ENCODE assay signal across 16 cellular contexts in genomic region chr1:112417985-112418607, GRCh38. TPM values are rescaled to one million over a fixed set of nuclear protein-coding genes. Genes with fewer than 3 reads are reported as not detected.
DNase-seq lines count a peak whose midpoint lies in the region; ATAC-seq, FAIRE-seq and TF ChIP-seq lines count a peak whose summit lies in the region.
"Had no signal": no experiment of that assay in that cellular context is flagged by ENCODE, and none has a peak within 500 bp of the region (broad histone marks: within the 10 kb centered on the region; RNA-seq: fewer than 3 reads in every experiment).

No MANE protein-coding gene starts in this region.

- H3K4me2 ChIP-seq in GM12878 (ENCODE audit: control insufficient read depth, insufficient read depth) = no peak overlapping the region
- no peak overlapping the region for H3K4me2 ChIP-seq in HepG2 (ENCODE audit: low read depth, low read length)
- H3K4me2 ChIP-seq: A549, GM23338 had no signal

- H4K20me1 ChIP-seq in GM12878 (ENCODE audit: control insufficient read depth, insufficient read depth) = no peaks in the 10 kb centered on the region
- H4K20me1 ChIP-seq in HepG2 (ENCODE audit: insufficient read depth, low read length) = no peaks in the 10 kb centered on the region

- RAD21 ChIA-PET in GM12878 (lab: Charles Lee; ENCODE audit: unreplicated experiment) = no interaction called here

- FAIRE-seq in GM12878 (lab: Jason Lieb, UNC) (no peak), HepG2 (lab: Jason Lieb, UNC) (no peak)
- FAIRE-seq: A549, GM18507 had no signal

- no peak for TF ChIP-seq EP300 in GM12878 (IDR thresholded peaks at IDR 0.05; ENCODE audit: borderline replicate concordance in 1 of 2, control insufficient read depth in 1 of 2, low read depth in 2 of 2, low read length in 2 of 2)
- no peak for TF ChIP-seq EP300 in HepG2 (IDR thresholded peaks at IDR 0.05; ENCODE audit: low read depth in 2 of 2, low read length in 2 of 2)
- no peak for TF ChIP-seq EP300 in HepG2 (CRISPR knock-in tag; IDR thresholded peaks at IDR 0.05; ENCODE audit: borderline replicate concordance)

- SMC1A ChIA-PET in GM12878 (lab: Charles Lee; ENCODE audit: uncharacterized antibody, unreplicated experiment) = interaction anchor here (1.4 to 1.5 kb wide), 2 partner anchors 8 to 18 kb away, joined by 3 to 4 read pairs; no protein-coding TSS in a partner anchor

- 52% methylated on average over 3 of the region's 3 CpGs for WGBS in GM12878 (ENCODE audit: insufficient coverage, insufficient replicate concordance, low lambda C conversion rate, missing lambda C conversion rate)
- 81% methylated on average over 3 of the region's 3 CpGs for WGBS in HepG2 (ENCODE audit: low lambda C conversion rate)

- H3K79me2 ChIP-seq in GM12878 (ENCODE audit: control insufficient read depth, insufficient read depth, low read length) = no peaks in the 10 kb centered on the region
- H3K79me2 ChIP-seq in HepG2 (ENCODE audit: insufficient read depth, low read length) = no peaks in the 10 kb centered on the region

- H3K9ac ChIP-seq in GM12878 (ENCODE audit: control insufficient read depth, insufficient read depth, low read length) (no peak overlapping the region), HepG2 (ENCODE audit: insufficient read depth, low read depth, low read length) (no peak overlapping the region)

- no peaks in the 10 kb centered on the region for H3K27me3 ChIP-seq in GM12878 (replicated peaks in 1 of 2; ENCODE audit: control insufficient read depth in 2 of 2, insufficient read depth in 2 of 2, low read length in 1 of 2)
- H3K27me3 ChIP-seq in HepG2 (ENCODE audit: control insufficient read depth in 1 of 2, insufficient read depth in 2 of 2, low read length in 2 of 2) = no peaks in the 10 kb centered on the region; a peak in 1 of 5 replicates
- H3K27me3 ChIP-seq: BE2C had no signal

- BruUV-seq in GM12878 (replicated peaks; lab: Mats Ljungman, UMichigan) (TSS peak; percentile 12), HepG2 (replicated peaks; lab: Mats Ljungman, UMichigan) (no TSS peak)

- intact Hi-C loops in GM12878 (cut with micrococcal nuclease; ENCODE audit: unreplicated experiment) (no loop called here), HepG2 (cut with micrococcal nuclease; ENCODE audit: unreplicated experiment) (no loop called here), left cardiac atrium (cut with DNase I) (no loop called here)

- TF ChIP-seq POLR2A in GM12878 (IDR thresholded peaks at IDR 0.05; ENCODE audit: low read depth, low read length) (no peak), HepG2 (IDR thresholded peaks at IDR 0.05; ENCODE audit: insufficient read depth in 1 of 2, low read depth in 2 of 2, low read length in 2 of 2) (no peak)

- CTCF ChIA-PET in GM12878 (lab: Yijun Ruan, JAX) = interaction anchor here (0.6 to 1.8 kb wide), 2 partner anchors 27 to 390 kb away, joined by 3 to 4 read pairs; no protein-coding TSS in a partner anchor
- CTCF ChIA-PET in HepG2 (lab: Yijun Ruan, JAX; ENCODE audit: low intra/inter-chr PET ratio, low total read pairs) = no interaction called here

- no peak for TF ChIP-seq RAD21 in GM12878 (IDR thresholded peaks at IDR 0.05; ENCODE audit: insufficient read depth, low read depth, low read length)
- no peak for TF ChIP-seq RAD21 in HepG2 (CRISPR knock-in tag; IDR thresholded peaks at IDR 0.05)

- H3K4me1 ChIP-seq in GM12878 (ENCODE audit: control insufficient read depth, insufficient read depth, low read length) = no peaks in the 10 kb centered on the region
- no peaks in the 10 kb centered on the region for H3K4me1 ChIP-seq in HepG2 (ENCODE audit: insufficient read depth, low read length)
- H3K4me1 ChIP-seq: A549, BE2C had no signal

- peak; percentile 19 for DNase-seq in NCI-H446 treated with DMSO at 0.1 percent for 48 hours (lab: John Stamatoyannopoulos, UW)
- no peak for DNase-seq in GM12878 (ENCODE audit: low read depth, low spot score)
- peak; percentile 45 for DNase-seq in fibroblast of the aortic adventitia (ENCODE audit: low read depth)
- DNase-seq in foreskin melanocyte = no peak
- DNase-seq in HepG2 (ENCODE audit: low spot score) = no peak
- DNase-seq in left cardiac atrium = no peak
- DNase-seq: BE2C; CD4-positive, alpha-beta memory T cell; DND-41; GF-D8; H7 had no signal

- H3K9me3 ChIP-seq in GM12878 (replicated peaks; ENCODE audit: control insufficient read depth, insufficient read depth, low read length) (no peaks in the 10 kb centered on the region), HepG2 (ENCODE audit: low read length) (no peaks in the 10 kb centered on the region)
- H3K9me3 ChIP-seq: A549, BE2C had no signal

- H2AFZ ChIP-seq in GM12878 (ENCODE audit: control insufficient read depth, low read depth, low read length) = no peak overlapping the region
- no peak overlapping the region for H2AFZ ChIP-seq in HepG2 (ENCODE audit: low read length)
- H2AFZ ChIP-seq: GM23338 had no signal

- in situ Hi-C loops in GM12878 (cut with MboI) = no loop called here
- in situ Hi-C loops in HepG2 (cut with HindIII; ENCODE audit: extremely low pct_ligation_motif_present, low pct_unique_long_range_greater_than_20kb) = no loop called here

- POLR2A ChIA-PET in GM12878 (lab: Charles Lee) = interaction anchor here (0.5 to 1.1 kb wide), 2 partner anchors 10 to 11 kb away, joined by 3 to 9 read pairs; no protein-coding TSS in a partner anchor
- POLR2A ChIA-PET in HepG2 (lab: Yijun Ruan, JAX) = no interaction called here

- ATAC-seq in GM12878 (no peak), HepG2 (no peak), left cardiac atrium (no peak), GM19397 (IDR thresholded peaks at IDR 0.05; ENCODE audit: unreplicated experiment) (no peak)
- ATAC-seq: A549, GM23338 had no signal

- H3K4me3 ChIP-seq in GM12878 (no peak overlapping the region), fibroblast of the aortic adventitia (ENCODE audit: low read depth, low read length) (no peak overlapping the region), HepG2 (replicated peaks in 1 of 3; ENCODE audit: insufficient read depth in 1 of 3, low read depth in 2 of 3, low read length in 3 of 3) (no peak overlapping the region)
- H3K4me3 ChIP-seq: A549, GM23338 had no signal

- H3K36me3 ChIP-seq in GM12878 (ENCODE audit: control insufficient read depth in 2 of 2, insufficient read depth in 2 of 2, low read length in 1 of 2) (no peaks in the 10 kb centered on the region; a peak in 2 of 4 replicates), HepG2 (replicated peaks in 1 of 2; ENCODE audit: control insufficient read depth in 1 of 2, insufficient read depth in 2 of 2, low read length in 2 of 2) (peaks cover 2 to 11% of the 10 kb centered on the region in 2 experiments; a peak in 2 of 5 replicates)

- no peak overlapping the region for H3K27ac ChIP-seq in GM12878 (ENCODE audit: control insufficient read depth, insufficient read depth)
- H3K27ac ChIP-seq in HepG2 (ENCODE audit: extremely low read length, insufficient read depth, low read length) = no peak overlapping the region
- H3K27ac ChIP-seq: A549, C4-2B had no signal

- TF ChIP-seq CTCF in GM12878 (IDR thresholded peaks at IDR 0.05 in 2 of 3, conservative IDR thresholded peaks at IDR 0.05 in 1 of 3; ENCODE audit: control insufficient read depth in 2 of 3, extremely low read depth in 1 of 3, insufficient read depth in 1 of 3, low read depth in 3 of 3, low read length in 3 of 3) (no peak), fibroblast of the aortic adventitia (IDR thresholded peaks at IDR 0.05; ENCODE audit: insufficient read depth, low read length) (no peak), HepG2 (CRISPR knock-in tag; IDR thresholded peaks at IDR 0.05) (no peak)

RNA-seq across cellular contexts. Expression of gene CTTNBP2NL, which starts 22.1 kb away (rescaled TPM):
- total RNA-seq in GM12878 (2013; cell fraction: nucleolus; rRNA removed) = 40.8 and 44.3 TPM in 2 replicates
- total RNA-seq in GM12878 (2014; rRNA removed) (3.8 and 4.9 TPM in 2 replicates), GM12878 (2014; rRNA removed; fragmentation: Illumina TruSeq; extraction: Trizol) (5.6 and 6.0 TPM in 2 replicates), GM12878 (2021) (10.7 and 11.3 TPM in 2 replicates), fibroblast of the aortic adventitia (ENCODE audit: low replicate concordance) (24.4 and 27.0 TPM in 2 replicates), HepG2 (2016; rRNA removed; fragmentation: Illumina TruSeq; extraction: Trizol) (4.1 and 6.1 TPM in 2 replicates), left cardiac atrium (10 to 100 TPM; 17.1 to 24.3 TPM)
- 1.3 TPM for polyA plus RNA-seq in GM12878 (2011; ENCODE audit: low read depth)
- polyA plus RNA-seq in GM12878 (2011; rRNA removed) (10.5 and 14.0 TPM in 2 replicates), GM12878 (2014; fragmentation: Illumina TruSeq; extraction: Trizol) (5.3 and 6.7 TPM in 2 replicates), GM12878 (2014; fragmentation: Nextera tagmentation; extraction: Ambion mirVana) (1 to 10 TPM; 2.1 to 5.7 TPM), GM12878 (2014; rRNA removed) (3.1 and 3.8 TPM in 2 replicates), GM12878 (2016; fragmentation: Nextera tagmentation; extraction: Ambion mirVana) (1 to 10 TPM; 5.5 to 6.7 TPM), HepG2 (2011; rRNA removed) (2.1 and 3.0 TPM in 2 replicates)
- 5.5 and 6.0 TPM in 2 replicates for polyA plus RNA-seq in GM12878 (2011; cell fraction: cytosol; rRNA removed)
- polyA plus RNA-seq in GM12878 (2011; cell fraction: nucleus; rRNA removed) = 8.7 and 9.3 TPM in 2 replicates
- polyA plus RNA-seq in GM12878 (2012) = 1.3 and 2.4 TPM in 2 replicates
- polyA minus RNA-seq in GM12878 (2011; rRNA and poly(A)+ RNA removed) = 24.1 and 27.1 TPM in 2 replicates
- polyA minus RNA-seq in GM12878 (2011; cell fraction: cytosol; rRNA and poly(A)+ RNA removed) = 5.7 and 8.7 TPM in 2 replicates
- polyA minus RNA-seq in GM12878 (2011; cell fraction: nucleus; rRNA and poly(A)+ RNA removed) = 16.0 and 23.5 TPM in 2 replicates
- total RNA-seq in HepG2 (2016; cell fraction: cytosol; rRNA removed; fragmentation: Illumina TruSeq; extraction: Trizol; ENCODE audit: low read depth) = 0.79 and 1.0 TPM in 2 replicates
- total RNA-seq in HepG2 (2016; cell fraction: insoluble cytoplasmic fraction; rRNA removed; fragmentation: Illumina TruSeq; extraction: Trizol) = 3.9 and 7.0 TPM in 2 replicates
- 2.7 and 3.0 TPM in 2 replicates for total RNA-seq in HepG2 (2016; cell fraction: membrane; rRNA removed; fragmentation: Illumina TruSeq; extraction: Trizol)
- 3.4 and 3.8 TPM in 2 replicates for total RNA-seq in HepG2 (2016; cell fraction: nucleus; rRNA removed; fragmentation: Illumina TruSeq; extraction: Trizol)
- 1.1 and 2.2 TPM in 2 replicates for polyA plus RNA-seq in HepG2 (2011; cell fraction: cytosol; rRNA removed)
- 3.2 and 3.8 TPM in 2 replicates for polyA plus RNA-seq in HepG2 (2011; cell fraction: nucleus; rRNA removed)
- 3.3 and 3.8 TPM in 2 replicates for polyA plus RNA-seq in HepG2 (2012)
- 0.33 and 0.38 TPM in 2 replicates for polyA plus RNA-seq in HepG2 (2016; cell fraction: cytosol; fragmentation: Illumina TruSeq; extraction: Trizol; ENCODE audit: low read depth)
- 4.1 and 4.2 TPM in 2 replicates for polyA plus RNA-seq in HepG2 (2016; cell fraction: insoluble cytoplasmic fraction; fragmentation: Illumina TruSeq; extraction: Trizol; ENCODE audit: low read depth)
- polyA plus RNA-seq in HepG2 (2016; cell fraction: membrane; fragmentation: Illumina TruSeq; extraction: Trizol; ENCODE audit: low read depth) = 0.71 and 0.99 TPM in 2 replicates
- polyA plus RNA-seq in HepG2 (2016; cell fraction: nucleus; fragmentation: Illumina TruSeq; extraction: Trizol; ENCODE audit: insufficient read depth, low read depth) = 2.9 and 4.9 TPM in 2 replicates
- polyA minus RNA-seq in HepG2 (2011; rRNA and poly(A)+ RNA removed; ENCODE audit: low replicate concordance) = 6.0 and 23.5 TPM in 2 replicates
- 2.5 and 3.6 TPM in 2 replicates for polyA minus RNA-seq in HepG2 (2011; cell fraction: cytosol; rRNA and poly(A)+ RNA removed)
- 17.0 and 19.6 TPM in 2 replicates for polyA minus RNA-seq in HepG2 (2011; cell fraction: nucleus; rRNA and poly(A)+ RNA removed)

Comparison
In these comparisons a context has a peak if more than half of its experiments do, and no peak if none do; other contexts are left out.
1. DNase-seq: peak in NCI-H446 treated with DMSO at 0.1 percent for 48 hours (single experiment) and fibroblast of the aortic adventitia (single experiment); none in GM12878 (single experiment), foreskin melanocyte (single experiment), HepG2 (single experiment) and left cardiac atrium (single experiment).